In genomic region chr7:106178593-106179134, GRCh38 we compare ENCODE assay signal across 10 cellular contexts.
DNase-seq lines count a peak whose midpoint lies in the region; ATAC-seq and TF ChIP-seq lines count a peak whose summit lies in the region.
"Had no signal": no experiment of that assay in that cellular context is flagged by ENCODE, and none has a peak within 500 bp of the region (broad histone marks: within the 10 kb centered on the region; RNA-seq: fewer than 3 reads in every experiment).

No MANE protein-coding gene starts in this region.

- peaks cover 17% of the 10 kb centered on the region for H3K27me3 Mint-ChIP-seq in activated T-helper 2 cell treated with anti-CD3 and anti-CD28 coated beads, Interferon-gamma antibody, Interleukin-2, Interleukin-4, amounts not matched to agents 10 μg/mL and 5 μg/mL and 100 μg/mL, durations not matched to agents 14 hours and 24 hours and 36 hours (ENCODE audit: low read depth)

- H3K36me3 ChIP-seq in DND-41 (ENCODE audit: insufficient read depth, low read length) (no peaks in the 10 kb centered on the region), MG63 (no peaks in the 10 kb centered on the region), body of pancreas (replicated peaks in 1 of 2; ENCODE audit: insufficient read depth in 1 of 2, low read depth in 2 of 2) (no peaks in the 10 kb centered on the region), liver (ENCODE audit: control insufficient read depth in 4 of 4, insufficient read depth in 3 of 4, low read depth in 1 of 4, low read length in 3 of 4) (no peaks in the 10 kb centered on the region)

- H3K4me1 Mint-ChIP-seq in activated T-helper 2 cell treated with anti-CD3 and anti-CD28 coated beads, Interferon-gamma antibody, Interleukin-2, Interleukin-4, amounts not matched to agents 10 μg/mL and 5 μg/mL and 100 μg/mL, durations not matched to agents 14 hours and 24 hours and 36 hours (ENCODE audit: low read depth), result peaks cover 10% of the 10 kb centered on the region

- H3K27ac ChIP-seq in DND-41 (ENCODE audit: low read length), result no peak overlapping the region
- H3K27ac ChIP-seq in body of pancreas, result no peak overlapping the region
- peak overlapping the region; percentile 79 to 85 for H3K27ac ChIP-seq in liver (ENCODE audit: low read depth in 1 of 2, low read length in 2 of 2)

- H3K9ac ChIP-seq in DND-41 (ENCODE audit: low read depth, low read length), result no peak overlapping the region
- H3K9ac ChIP-seq in liver (ENCODE audit: low read depth in 1 of 2, low read length in 2 of 2), result peak overlapping the region in 1 of 2 donors; percentile 79

- no peak for DNase-seq in DND-41
- peak; percentile 2 for DNase-seq in MG63
- peak in 3 of 4 donors; percentile 22 to 37 (median 32) for DNase-seq in body of pancreas
- no peak for DNase-seq in HuH-7 (ENCODE audit: low spot score)
- no peak for DNase-seq in activated T-helper 2 cell treated with anti-CD3 and anti-CD28 coated beads, Interferon-gamma antibody, Interleukin-2, Interleukin-4, amounts not matched to agents 10 μg/mL and 5 μg/mL and 100 μg/mL, durations not matched to agents 14 hours and 24 hours and 36 hours (ENCODE audit: low spot score)
- DNase-seq: activated CD4-positive, alpha-beta T cell treated with anti-CD3 and anti-CD28 coated beads, Interleukin-2, amount 10 ng/mL, durations not matched to agents 7 days and 5 days; naive B cell had no signal

- ATAC-seq in DND-41 (ENCODE audit: insufficient read depth, low read depth), result no peak
- peak; percentile 45 for ATAC-seq in body of pancreas
- ATAC-seq in HG02973 (IDR thresholded peaks at IDR 0.05; ENCODE audit: unreplicated experiment), result no peak
- no peak for ATAC-seq in GM21526 (IDR thresholded peaks at IDR 0.05; ENCODE audit: low FRiP score, unreplicated experiment)

- no peaks in the 10 kb centered on the region; the same call in 1 of the 2 replicates for H4K20me1 ChIP-seq in DND-41 (ENCODE audit: insufficient read depth, low read length)

- no peak overlapping the region for H2AFZ ChIP-seq in DND-41 (ENCODE audit: low read depth, low read length)

- H3K9me3 Mint-ChIP-seq in activated T-helper 2 cell treated with anti-CD3 and anti-CD28 coated beads, Interferon-gamma antibody, Interleukin-2, Interleukin-4, amounts not matched to agents 10 μg/mL and 5 μg/mL and 100 μg/mL, durations not matched to agents 14 hours and 24 hours and 36 hours, result no peaks in the 10 kb centered on the region
- H3K9me3 Mint-ChIP-seq: naive B cell had no signal

- H3K27ac Mint-ChIP-seq in activated T-helper 2 cell treated with anti-CD3 and anti-CD28 coated beads, Interferon-gamma antibody, Interleukin-2, Interleukin-4, amounts not matched to agents 10 μg/mL and 5 μg/mL and 100 μg/mL, durations not matched to agents 14 hours and 24 hours and 36 hours, result no peak overlapping the region
- H3K27ac Mint-ChIP-seq: activated CD4-positive, alpha-beta T cell treated with anti-CD3 and anti-CD28 coated beads, Interleukin-2, amount 10 ng/mL, durations not matched to agents 7 days and 5 days had no signal

- H3K4me2 ChIP-seq in DND-41 (ENCODE audit: insufficient read depth, low read length), result no peak overlapping the region

- H3K36me3 Mint-ChIP-seq in activated T-helper 2 cell treated with anti-CD3 and anti-CD28 coated beads, Interferon-gamma antibody, Interleukin-2, Interleukin-4, amounts not matched to agents 10 μg/mL and 5 μg/mL and 100 μg/mL, durations not matched to agents 14 hours and 24 hours and 36 hours (ENCODE audit: low read depth), result no peaks in the 10 kb centered on the region
- H3K36me3 Mint-ChIP-seq: naive B cell had no signal

- 88 to 93% methylated on average over 3 of the region's 3 CpGs for WGBS in body of pancreas, 2 donors
- 78% methylated on average over 3 of the region's 3 CpGs for WGBS in liver

- H3K4me3 ChIP-seq in DND-41 (ENCODE audit: low read depth in 1 of 2, low read length in 2 of 2) (no peak overlapping the region), MG63 (no peak overlapping the region), body of pancreas (no peak overlapping the region), liver (ENCODE audit: low read depth in 1 of 3, low read length in 3 of 3) (no peak overlapping the region)

- no peaks in the 10 kb centered on the region for H3K9me3 ChIP-seq in DND-41 (ENCODE audit: insufficient read depth, low read length, severe bottlenecking)
- no peaks in the 10 kb centered on the region for H3K9me3 ChIP-seq in MG63
- H3K9me3 ChIP-seq in body of pancreas, result no peaks in the 10 kb centered on the region
- no peaks in the 10 kb centered on the region for H3K9me3 ChIP-seq in liver (ENCODE audit: control insufficient read depth in 4 of 4, low read length in 3 of 4)

- H3K27me3 ChIP-seq in DND-41 (ENCODE audit: insufficient read depth, low read length, poor library complexity) (peaks cover 23% of the 10 kb centered on the region), MG63 (no peaks in the 10 kb centered on the region), body of pancreas (no peaks in the 10 kb centered on the region), liver (ENCODE audit: control insufficient read depth in 4 of 4, insufficient read depth in 4 of 4, low read length in 3 of 4) (no peaks in the 10 kb centered on the region)

- no peak for TF ChIP-seq POLR2A in body of pancreas (IDR thresholded peaks at IDR 0.05)

- TF ChIP-seq RAD21 in liver (IDR thresholded peaks at IDR 0.05), result peak; percentile 74 to 82

- no peak overlapping the region for H3K4me3 Mint-ChIP-seq in activated T-helper 2 cell treated with anti-CD3 and anti-CD28 coated beads, Interferon-gamma antibody, Interleukin-2, Interleukin-4, amounts not matched to agents 10 μg/mL and 5 μg/mL and 100 μg/mL, durations not matched to agents 14 hours and 24 hours and 36 hours (ENCODE audit: low read depth)
- H3K4me3 Mint-ChIP-seq: activated CD4-positive, alpha-beta T cell treated with anti-CD3 and anti-CD28 coated beads, Interleukin-2, amount 10 ng/mL, durations not matched to agents 7 days and 5 days; naive B cell had no signal

- no peaks in the 10 kb centered on the region for H3K79me2 ChIP-seq in DND-41 (ENCODE audit: insufficient read depth, low read length)

- TF ChIP-seq CTCF in DND-41 (IDR thresholded peaks at IDR 0.05; ENCODE audit: borderline replicate concordance, extremely low read depth, low read length, poor library complexity, severe bottlenecking) (peak; percentile 14), body of pancreas (IDR thresholded peaks at IDR 0.05) (peak in 4 of 7 experiments; percentile 22 to 37 (median 30)), liver (IDR thresholded peaks at IDR 0.05; ENCODE audit: low read depth, low read length, missing input control) (peak; percentile 33)

- no peaks in the 10 kb centered on the region for H3K4me1 ChIP-seq in DND-41 (ENCODE audit: insufficient read depth, low read length)
- peaks cover 22% of the 10 kb centered on the region for H3K4me1 ChIP-seq in body of pancreas
- H3K4me1 ChIP-seq in liver (ENCODE audit: control insufficient read depth in 4 of 4, insufficient read depth in 4 of 4, low read length in 3 of 4), result peaks cover 16 to 57% (median 33%) of the 10 kb centered on the region in 4 donors

- intact Hi-C loops in body of pancreas (cut with DNase I), result loop anchor here (5.0 kb wide), 1 partner anchor 284 kb away; no protein-coding TSS in a partner anchor
- intact Hi-C loops in activated T-helper 2 cell treated with anti-CD3 and anti-CD28 coated beads, Interferon-gamma antibody, Interleukin-2, Interleukin-4, amounts not matched to agents 10 μg/mL and 5 μg/mL and 100 μg/mL, durations not matched to agents 14 hours and 24 hours and 36 hours (cut with micrococcal nuclease), result loop anchor here (5.0 kb wide), 2 partner anchors 79 to 189 kb away; no protein-coding TSS in a partner anchor

TF ChIP-seq in liver, 16 proteins besides CTCF, POLR2A, EP300 and RAD21:
- peak; percentile 5 for TF ChIP-seq REST (IDR thresholded peaks at IDR 0.05)
- peak; percentile 5 for TF ChIP-seq HNF4G (IDR thresholded peaks at IDR 0.05)
- no peak for TF ChIP-seq FOXA1 (IDR thresholded peaks at IDR 0.05)
- no peak for TF ChIP-seq TAF1 (conservative IDR thresholded peaks at IDR 0.05)
- no peak for TF ChIP-seq SP1 (IDR thresholded peaks at IDR 0.05)
- peak; percentile 30 to 45 for TF ChIP-seq RXRA (IDR thresholded peaks at IDR 0.05)
- peak; percentile 42 for TF ChIP-seq YY1 (IDR thresholded peaks at IDR 0.05)
- TF ChIP-seq EGR1 (IDR thresholded peaks at IDR 0.05; ENCODE audit: low read depth in 2 of 2), result no peak
- TF ChIP-seq HNF4A (conservative IDR thresholded peaks at IDR 0.05), result peak in 1 of 2 donors; percentile 38

Comparison
In these comparisons a context has a peak if more than half of its experiments do, and no peak if none do; other contexts are left out.
1. DNase-seq: peak in MG63 (single experiment) and body of pancreas (3 of 4); none in DND-41 (single experiment), HuH-7 (single experiment) and activated T-helper 2 cell treated with anti-CD3 and anti-CD28 coated beads, Interferon-gamma antibody, Interleukin-2, Interleukin-4, amounts not matched to agents 10 μg/mL and 5 μg/mL and 100 μg/mL, durations not matched to agents 14 hours and 24 hours and 36 hours (single experiment).
2. H3K27ac ChIP-seq: peak in liver (2 of 2); none in DND-41 (single experiment) and body of pancreas (0 of 4).
3. Peak in every context shown above with its lines, with median percentiles within 50 percentile points of each other: CTCF ChIP-seq.